ENCODE assay signal across 26 cellular contexts in the genomic region with DNA sequence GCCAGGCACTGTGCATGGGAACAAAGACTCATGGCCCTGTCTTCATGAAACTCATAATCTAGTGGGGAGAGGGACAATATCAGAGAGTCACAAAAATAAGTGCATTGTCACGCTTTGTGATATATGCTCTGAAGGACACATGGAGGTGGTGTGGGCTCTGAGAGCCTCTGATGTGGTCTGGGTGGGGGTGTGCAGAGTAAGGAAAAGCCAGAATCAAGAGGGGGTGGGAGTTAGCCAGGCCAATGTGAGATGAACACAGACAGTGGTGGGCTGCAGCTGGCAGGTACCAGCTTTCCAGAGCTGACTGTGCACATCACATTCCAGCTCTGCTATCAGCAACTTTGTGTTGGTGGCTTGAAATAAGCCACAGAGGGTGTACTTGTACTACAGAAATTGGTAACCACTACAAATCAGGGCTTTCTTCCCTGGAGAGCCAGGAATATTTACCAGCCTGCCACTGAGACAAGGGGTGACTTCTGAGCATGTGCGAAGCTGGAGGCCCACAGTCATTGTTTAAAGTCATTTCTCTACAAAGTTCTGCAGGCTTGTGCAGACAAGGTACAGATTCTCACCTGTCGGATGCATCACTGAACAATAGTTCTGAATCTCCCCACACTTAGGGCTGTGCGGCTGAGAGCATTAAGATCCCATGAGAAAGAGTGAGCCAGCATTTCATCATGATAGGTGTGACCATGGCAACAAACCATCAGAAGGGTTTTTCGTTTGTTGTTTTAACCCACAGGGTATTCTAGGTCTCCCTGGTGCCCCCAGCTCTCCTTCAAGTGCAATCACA.
DNase-seq lines count a peak whose midpoint lies in the region; ATAC-seq and TF ChIP-seq lines count a peak whose summit lies in the region.
"Had no signal": no experiment of that assay in that cellular context is flagged by ENCODE, and none has a peak within 500 bp of the region (broad histone marks: within the 10 kb centered on the region; RNA-seq: fewer than 3 reads in every experiment).

No MANE protein-coding gene starts in this region.

- no peaks in the 10 kb centered on the region for H3K36me3 Mint-ChIP-seq in MCF 10A (ENCODE audit: insufficient read depth, unreplicated experiment)
- H3K36me3 Mint-ChIP-seq: naive thymus-derived CD8-positive, alpha-beta T cell had no signal

- H3K27me3 ChIP-seq in mammary epithelial cell (ENCODE audit: insufficient read depth, low read length) (no peaks in the 10 kb centered on the region), WERI-Rb-1 (ENCODE audit: insufficient read depth, low read depth, severe bottlenecking) (no peaks in the 10 kb centered on the region), foreskin keratinocyte (no peaks in the 10 kb centered on the region)
- H3K27me3 ChIP-seq: BLaER1, ovary, right atrium auricular region, spleen had no signal

- TF ChIP-seq CTCF in mammary epithelial cell (conservative IDR thresholded peaks at IDR 0.05 in 1 of 2, IDR thresholded peaks at IDR 0.05 in 1 of 2; ENCODE audit: extremely low read depth in 1 of 2, insufficient read depth in 1 of 2, low read depth in 1 of 2, low read length in 2 of 2) (no peak), MCF 10A (IDR thresholded peaks at IDR 0.05; ENCODE audit: unreplicated experiment) (no peak), WERI-Rb-1 (IDR thresholded peaks at IDR 0.05; ENCODE audit: low read depth, low read length) (no peak), foreskin keratinocyte (conservative IDR thresholded peaks at IDR 0.05) (no peak)

- H2AFZ ChIP-seq in mammary epithelial cell (ENCODE audit: low read depth, low read length) = no peak overlapping the region

- H3K9me3 ChIP-seq in mammary epithelial cell (replicated peaks; ENCODE audit: insufficient read depth, low read length) (no peaks in the 10 kb centered on the region), WERI-Rb-1 (ENCODE audit: severe bottlenecking) (peaks cover under 1% of the 10 kb centered on the region)
- H3K9me3 ChIP-seq: BLaER1, ovary, right atrium auricular region, spleen had no signal

- H3K27ac ChIP-seq in mammary epithelial cell (ENCODE audit: insufficient read depth, low read depth, low read length) (peak overlapping the region; percentile 34), WERI-Rb-1 (peak overlapping the region; percentile 95), foreskin keratinocyte (peak overlapping the region; percentile 73)
- H3K27ac ChIP-seq: BLaER1, ovary, right atrium auricular region, SK-N-MC, spleen had no signal

- H3K4me1 ChIP-seq in mammary epithelial cell (ENCODE audit: insufficient read depth, low read length) = peaks cover 18% of the 10 kb centered on the region
- H3K4me1 ChIP-seq in foreskin keratinocyte = peaks cover 31% of the 10 kb centered on the region
- H3K4me1 ChIP-seq: BLaER1, right atrium auricular region, spleen had no signal

- no peaks in the 10 kb centered on the region for H3K9me3 Mint-ChIP-seq in MCF 10A (ENCODE audit: unreplicated experiment)
- H3K9me3 Mint-ChIP-seq: activated T-cell treated with anti-CD3 and anti-CD28 coated beads, Interleukin-2, amount 50 U/mL, for 24 hours; naive thymus-derived CD8-positive, alpha-beta T cell had no signal

- H3K27ac Mint-ChIP-seq in MCF 10A (ENCODE audit: low read depth, unreplicated experiment) = no peak overlapping the region
- H3K27ac Mint-ChIP-seq: activated T-cell treated with anti-CD3 and anti-CD28 coated beads, Interleukin-2, amount 50 U/mL, for 24 hours had no signal

- no peaks in the 10 kb centered on the region for H3K79me2 ChIP-seq in mammary epithelial cell (ENCODE audit: insufficient read depth, low read length)

- no peak overlapping the region for H3K4me3 ChIP-seq in mammary epithelial cell (replicated peaks in 1 of 3; ENCODE audit: insufficient read depth in 1 of 3, low read depth in 2 of 3, low read length in 3 of 3)
- no peak overlapping the region for H3K4me3 ChIP-seq in WERI-Rb-1 (ENCODE audit: low read depth, low read length)
- H3K4me3 ChIP-seq: BLaER1, ovary, right atrium auricular region, SK-N-MC, spleen had no signal

- peaks cover 9% of the 10 kb centered on the region for H3K4me1 Mint-ChIP-seq in MCF 10A (ENCODE audit: insufficient read depth, unreplicated experiment)

- CTCF ChIA-PET in mammary epithelial cell (lab: Charles Lee; ENCODE audit: low non-redundant PET) (interaction anchor here (0.6 kb wide), 1 partner anchor 415 kb away, joined by 6 read pairs; no protein-coding TSS in a partner anchor), MCF 10A (lab: Yijun Ruan, JAX) (interaction anchor here (0.6 kb wide), 1 partner anchor 1035 kb away, joined by 3 read pairs; no protein-coding TSS in a partner anchor)

- no peaks in the 10 kb centered on the region for H3K27me3 Mint-ChIP-seq in MCF 10A (ENCODE audit: insufficient read depth, unreplicated experiment)
- H3K27me3 Mint-ChIP-seq: activated T-cell treated with anti-CD3 and anti-CD28 coated beads, Interleukin-2, amount 50 U/mL, for 24 hours had no signal

- BruUV-seq in mammary epithelial cell (replicated peaks; lab: Mats Ljungman, UMichigan) (no TSS peak), MCF 10A (replicated peaks; lab: Mats Ljungman, UMichigan) (no TSS peak)

- intact Hi-C loops in mammary epithelial cell (cut with micrococcal nuclease) = no loop called here
- intact Hi-C loops in MCF 10A (cut with micrococcal nuclease) = no loop called here
- intact Hi-C loops in posterior vena cava (cut with DNase I) = no loop called here

- peak; percentile 87 for ATAC-seq in foreskin keratinocyte
- ATAC-seq: HCT116; naive thymus-derived CD8-positive, alpha-beta T cell had no signal

- in situ Hi-C loops in mammary epithelial cell (cut with MboI; ENCODE audit: low sequenced_read_pairs in 2 of 2) = no loop called here

- 80% methylated on average over 4 of the region's 5 CpGs for WGBS in mammary epithelial cell (ENCODE audit: low coverage, missing lambda C conversion rate)

- no peaks in the 10 kb centered on the region for H4K20me1 ChIP-seq in mammary epithelial cell (ENCODE audit: insufficient read depth, low read length)
- H4K20me1 ChIP-seq: BLaER1 had no signal

- DNase-seq in mammary epithelial cell = peak; percentile 49
- no peak for DNase-seq in MCF 10A (ENCODE audit: unreplicated experiment)
- DNase-seq in WERI-Rb-1 = no peak
- DNase-seq in foreskin keratinocyte = peak; percentile 95 to 97
- no peak for DNase-seq in posterior vena cava (ENCODE audit: low spot score)
- no peak for DNase-seq in NCI-H1092 treated with DMSO at 0.1 percent for 48 hours (lab: John Stamatoyannopoulos, UW)
- DNase-seq in NCI-H510A (lab: John Stamatoyannopoulos, UW) = no peak
- DNase-seq: activated CD4-positive, CD25-positive, alpha-beta regulatory T cell treated with anti-CD3 and anti-CD28 coated beads, Interleukin-2, amount 50 U/mL, for 72 hours; activated naive CD4-positive, alpha-beta T cell; activated T-cell treated with anti-CD3 and anti-CD28 coated beads, Interleukin-2, amount 50 U/mL, for 24 hours; dermis blood vessel endothelial cell; DMS53; GF-D8; Kasumi-1; kidney; naive thymus-derived CD8-positive, alpha-beta T cell; NCI-H187 treated with DMSO at 0.1 percent for 48 hours; NCI-H69; ovary; RPMI8226; spleen; trophoblast cell had no signal

- H3K9ac ChIP-seq in mammary epithelial cell (ENCODE audit: insufficient read depth, low read length) = no peak overlapping the region
- H3K9ac ChIP-seq: BLaER1 had no signal

- no peak overlapping the region for H3K4me2 ChIP-seq in mammary epithelial cell (ENCODE audit: insufficient read depth, low read depth, low read length)
- H3K4me2 ChIP-seq: BLaER1 had no signal

- dilution Hi-C loops in mammary epithelial cell (cut with HindIII; ENCODE audit: low sequenced_read_pairs) = no loop called here

- no peak overlapping the region for H3K4me3 Mint-ChIP-seq in MCF 10A (ENCODE audit: unreplicated experiment)
- H3K4me3 Mint-ChIP-seq: activated T-cell treated with anti-CD3 and anti-CD28 coated beads, Interleukin-2, amount 50 U/mL, for 24 hours; naive thymus-derived CD8-positive, alpha-beta T cell had no signal

- POLR2A ChIA-PET in MCF 10A (lab: Yijun Ruan, JAX) = no interaction called here

- no peaks in the 10 kb centered on the region for H3K36me3 ChIP-seq in mammary epithelial cell (ENCODE audit: insufficient read depth, low read length)
- no peaks in the 10 kb centered on the region for H3K36me3 ChIP-seq in WERI-Rb-1
- H3K36me3 ChIP-seq: BLaER1, ovary, right atrium auricular region, spleen had no signal

Comparison
In these comparisons a context has a peak if more than half of its experiments do, and no peak if none do; other contexts are left out.
1. DNase-seq: peak in mammary epithelial cell (single experiment) and foreskin keratinocyte (2 of 2); none in MCF 10A (single experiment), WERI-Rb-1 (single experiment), posterior vena cava (single experiment), NCI-H1092 treated with DMSO at 0.1 percent for 48 hours (single experiment) and NCI-H510A (single experiment).
2. H3K27ac ChIP-seq: peak in every context shown above with its lines; median percentile 95 in WERI-Rb-1; 73 in foreskin keratinocyte; 34 in mammary epithelial cell.